ENCODE assay signal across 1 cellular context in the genomic region with DNA sequence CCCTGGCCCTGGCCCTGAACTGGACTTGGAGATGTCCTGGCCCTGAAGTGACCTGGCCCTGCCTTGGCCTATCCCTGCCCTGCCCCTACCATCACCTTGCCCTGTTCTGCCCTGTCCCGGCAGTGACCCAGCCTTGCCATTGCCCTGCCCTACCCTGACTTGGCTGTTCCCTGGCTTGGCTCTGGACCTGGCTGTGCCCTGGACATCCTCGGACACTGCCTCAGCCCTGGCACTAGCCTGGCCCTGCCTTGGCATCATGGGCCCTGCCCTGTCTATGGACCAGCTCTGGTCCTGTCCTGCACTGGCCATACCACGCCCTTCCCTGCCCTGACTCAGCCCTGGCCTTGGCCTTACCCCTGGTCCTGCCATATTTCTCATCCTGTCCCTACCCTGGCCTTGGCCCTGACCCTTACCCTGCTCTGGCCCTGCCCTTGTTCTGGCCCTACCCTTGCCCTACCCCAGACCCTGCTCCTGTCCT.
TF ChIP-seq lines count a peak whose summit lies in the region.

No MANE protein-coding gene starts in this region.

TF ChIP-seq in H1, 55 proteins besides CTCF, POLR2A, EP300 and RAD21:
- TF ChIP-seq, protein P1, sequence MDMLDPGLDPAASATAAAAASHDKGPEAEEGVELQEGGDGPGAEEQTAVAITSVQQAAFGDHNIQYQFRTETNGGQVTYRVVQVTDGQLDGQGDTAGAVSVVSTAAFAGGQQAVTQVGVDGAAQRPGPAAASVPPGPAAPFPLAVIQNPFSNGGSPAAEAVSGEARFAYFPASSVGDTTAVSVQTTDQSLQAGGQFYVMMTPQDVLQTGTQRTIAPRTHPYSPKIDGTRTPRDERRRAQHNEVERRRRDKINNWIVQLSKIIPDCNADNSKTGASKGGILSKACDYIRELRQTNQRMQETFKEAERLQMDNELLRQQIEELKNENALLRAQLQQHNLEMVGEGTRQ (IDR thresholded peaks at IDR 0.05; ENCODE audit: low read length), result no peak
- TF ChIP-seq TEAD4 (IDR thresholded peaks at IDR 0.05; ENCODE audit: low read depth, low read length) (no peak), SIRT6 (IDR thresholded peaks at IDR 0.05; ENCODE audit: low read length) (no peak), ATF2 (IDR thresholded peaks at IDR 0.05; ENCODE audit: low read length) (no peak), SP2 (IDR thresholded peaks at IDR 0.05; ENCODE audit: low read length) (no peak), YY1 (IDR thresholded peaks at IDR 0.05; ENCODE audit: low read depth, low read length) (no peak), POU5F1 (IDR thresholded peaks at IDR 0.05; ENCODE audit: low read depth, low read length) (no peak), FOSL1 (IDR thresholded peaks at IDR 0.05; ENCODE audit: insufficient read depth, low read depth, low read length) (no peak), HDAC6 (IDR thresholded peaks at IDR 0.05; ENCODE audit: low read depth, low read length) (no peak), JUN (IDR thresholded peaks at IDR 0.05; ENCODE audit: low read depth, low read length) (no peak), EGR1 (IDR thresholded peaks at IDR 0.05; ENCODE audit: borderline replicate concordance, low read depth, low read length) (no peak), SP1 (IDR thresholded peaks at IDR 0.05; ENCODE audit: low read depth, low read length) (no peak), GABPA (IDR thresholded peaks at IDR 0.05; ENCODE audit: borderline replicate concordance, insufficient read depth, low read length) (no peak), CHD2 (IDR thresholded peaks at IDR 0.05; ENCODE audit: low read length) (no peak), TCF12 (IDR thresholded peaks at IDR 0.05; ENCODE audit: low read depth, low read length) (no peak), RNF2 (IDR thresholded peaks at IDR 0.05; ENCODE audit: borderline replicate concordance, low read depth, low read length, missing control alignments, poor library complexity, severe bottlenecking) (no peak), RXRA (IDR thresholded peaks at IDR 0.05; ENCODE audit: insufficient read depth, low read depth, low read length) (no peak), MAFK (IDR thresholded peaks at IDR 0.05; ENCODE audit: low read depth, low read length) (no peak), SAP30 (IDR thresholded peaks at IDR 0.05; ENCODE audit: insufficient read depth, insufficient replicate concordance, low read length) (no peak), SIX5 (IDR thresholded peaks at IDR 0.05; ENCODE audit: low read depth, low read length) (no peak)
